Comparison of ENCODE assay signal across 18 cellular contexts in genomic region chr11:44963071-44963575, GRCh38. TPM values are rescaled to one million over a fixed set of nuclear protein-coding genes. Genes with fewer than 3 reads are reported as not detected.
DNase-seq lines count a peak whose midpoint lies in the region; ATAC-seq and TF ChIP-seq lines count a peak whose summit lies in the region.
"Had no signal": no experiment of that assay in that cellular context is flagged by ENCODE, and none has a peak within 500 bp of the region (broad histone marks: within the 10 kb centered on the region; RNA-seq: fewer than 3 reads in every experiment).

No MANE protein-coding gene starts in this region.

- H2AFZ ChIP-seq in SK-N-SH (ENCODE audit: low read depth): no peak overlapping the region
- 0 out of 2 replicates have a peak overlapping the region, but pooled peaks have one; percentile 14 for H2AFZ ChIP-seq in GM23338
- H2AFZ ChIP-seq in neural progenitor cell (replicated peaks): no peak overlapping the region
- H2AFZ ChIP-seq: GM23248 had no signal

- intact Hi-C loops in Panc1 (cut with micrococcal nuclease; ENCODE audit: unreplicated experiment): no loop called here

- H3K4me3 ChIP-seq in SK-N-SH (ENCODE audit: low read depth in 2 of 2, low read length in 1 of 2) (no peak overlapping the region), GM23338 (no peak overlapping the region), Panc1 (ENCODE audit: low read depth in 2 of 2, low read length in 2 of 2) (no peak overlapping the region), neural progenitor cell (no peak overlapping the region), brain microvascular endothelial cell (ENCODE audit: low read depth, low read length) (no peak overlapping the region)
- H3K4me3 ChIP-seq: GM23248 had no signal

- H3K27me3 Mint-ChIP-seq in GM23338 (ENCODE audit: insufficient read depth, low read depth, poor library complexity) (peaks cover 20% of the 10 kb centered on the region), neural progenitor cell (ENCODE audit: insufficient read depth, low read depth) (peaks cover 23% of the 10 kb centered on the region)

- WGBS in SK-N-SH (ENCODE audit: low lambda C conversion rate): 94% methylated on average over 6 of the region's 7 CpGs

- H3K9me2 ChIP-seq in SK-N-SH (no peaks in the 10 kb centered on the region), GM23338 (ENCODE audit: insufficient read depth) (no peaks in the 10 kb centered on the region)

- in situ Hi-C loops in Panc1 (cut with HindIII; ENCODE audit: low pct_unique_long_range_greater_than_20kb, low sequenced_read_pairs) (no loop called here), brain microvascular endothelial cell (cut with HindIII; ENCODE audit: low pct_ligation_motif_present, low sequenced_read_pairs) (no loop called here)

- H3F3A ChIP-seq in SK-N-SH (replicated peaks; ENCODE audit: insufficient read depth): no peaks in the 10 kb centered on the region
- peaks cover 8% of the 10 kb centered on the region for H3F3A ChIP-seq in GM23338 (replicated peaks; ENCODE audit: low read depth)
- H3F3A ChIP-seq in neural progenitor cell (ENCODE audit: low read depth): peaks cover 71% of the 10 kb centered on the region

- ATAC-seq in SK-N-SH treated with all-trans-retinoic acid at 6 μM for 48 hours (no peak), GM23338 (no peak), Panc1 (0 out of 2 replicates have a peak, but pooled peaks have one; percentile 23)

- TF ChIP-seq CTCF in SK-N-SH (IDR thresholded peaks at IDR 0.05) (no peak), GM23338 (conservative IDR thresholded peaks at IDR 0.05; ENCODE audit: low read depth in 2 of 2) (no peak), Panc1 (IDR thresholded peaks at IDR 0.05) (no peak), neural progenitor cell (IDR thresholded peaks at IDR 0.05) (no peak), brain microvascular endothelial cell (IDR thresholded peaks at IDR 0.05; ENCODE audit: low read depth, low read length, missing control alignments) (no peak)

- H3K36me3 Mint-ChIP-seq in GM23338 (ENCODE audit: low read depth) (no peaks in the 10 kb centered on the region), neural progenitor cell (no peaks in the 10 kb centered on the region)

- H3K4me1 Mint-ChIP-seq in GM23338 (peaks cover 51% of the 10 kb centered on the region), neural progenitor cell (peaks cover 46% of the 10 kb centered on the region)

- H4K20me1 ChIP-seq in SK-N-SH (ENCODE audit: insufficient read depth) (no peaks in the 10 kb centered on the region), GM23338 (replicated peaks; ENCODE audit: insufficient read depth) (no peaks in the 10 kb centered on the region), neural progenitor cell (ENCODE audit: low read depth) (no peaks in the 10 kb centered on the region)

- H3K4me1 ChIP-seq in SK-N-SH (ENCODE audit: control insufficient read depth in 1 of 2, insufficient read depth in 2 of 2, low read depth in 1 of 2, low read length in 1 of 2) (no peaks in the 10 kb centered on the region; a peak in 1 of 4 replicates), GM23338 (ENCODE audit: insufficient read depth) (peaks cover 56% of the 10 kb centered on the region), Panc1 (ENCODE audit: control insufficient read depth, insufficient read depth, low read length) (peaks cover 9% of the 10 kb centered on the region; the same call in 1 of the 2 replicates), neural progenitor cell (peaks cover 59% of the 10 kb centered on the region)

- no peak for TF ChIP-seq EP300 in SK-N-SH (IDR thresholded peaks at IDR 0.05; ENCODE audit: borderline replicate concordance in 1 of 2, low read depth in 1 of 2, low read length in 1 of 2)

- DNase-seq in SK-N-SH (peak; percentile 47), GM23338 (ENCODE audit: low spot score) (no peak), Panc1 (ENCODE audit: low read depth, low spot score) (no peak), neural progenitor cell (ENCODE audit: low spot score) (peak; percentile 50), LoVo (ENCODE audit: low spot score) (no peak), brain microvascular endothelial cell (no peak), NCI-H2227 (lab: John Stamatoyannopoulos, UW; ENCODE audit: unreplicated experiment) (no peak)
- DNase-seq: 8988T, GDM1, GM23248, NCI-H1092 treated with DMSO at 0.1 percent for 48 hours, NCI-H146, NCI-H2029 treated with DMSO at 0.1 percent for 48 hours, NCI-H2227 treated with DMSO at 0.1 percent for 48 hours, NCI-H526, SHP77 treated with DMSO at 0.1 percent for 48 hours, T-helper 1 cell had no signal

- no peak for TF ChIP-seq RAD21 in SK-N-SH (IDR thresholded peaks at IDR 0.05; ENCODE audit: low read length)

- H3K9me3 Mint-ChIP-seq in GM23338: no peaks in the 10 kb centered on the region; the same call in 2 of the 3 replicates
- no peaks in the 10 kb centered on the region for H3K9me3 Mint-ChIP-seq in neural progenitor cell

- H3K9ac ChIP-seq in SK-N-SH (no peak overlapping the region), neural progenitor cell (no peak overlapping the region)
- H3K9ac ChIP-seq: GM23248 had no signal

- no peak overlapping the region for H3K4me2 ChIP-seq in SK-N-SH
- 0 out of 2 replicates have a peak overlapping the region, but pooled peaks have one; percentile 32 for H3K4me2 ChIP-seq in GM23338
- peak overlapping the region; percentile 64 for H3K4me2 ChIP-seq in neural progenitor cell

- H3K27ac ChIP-seq in SK-N-SH (ENCODE audit: low read depth in 2 of 2, low read length in 1 of 2) (no peak overlapping the region), GM23338 (ENCODE audit: low read depth) (no peak overlapping the region), Panc1 (ENCODE audit: low read length) (no peak overlapping the region), neural progenitor cell (peak overlapping the region; percentile 98), brain microvascular endothelial cell (no peak overlapping the region)
- H3K27ac ChIP-seq: GM23248 had no signal

- POLR2A ChIA-PET in SK-N-SH (lab: Yijun Ruan, JAX) (no interaction called here), Panc1 (lab: Charles Lee) (no interaction called here)

- CTCF ChIA-PET in SK-N-SH (lab: Yijun Ruan, JAX): interaction anchor here (1.5 to 5.6 kb wide), 3 partner anchors 14 to 141 kb away, joined by 5 to 35 read pairs (median 8); no protein-coding TSS in a partner anchor
- CTCF ChIA-PET in Panc1 (lab: Charles Lee): no interaction called here

- no peak overlapping the region for H3K27ac Mint-ChIP-seq in GM23338
- H3K27ac Mint-ChIP-seq in neural progenitor cell: peak overlapping the region; percentile 37

- H3K9me3 ChIP-seq in SK-N-SH (no peaks in the 10 kb centered on the region), Panc1 (ENCODE audit: control insufficient read depth, insufficient read depth, low read depth, low read length) (no peaks in the 10 kb centered on the region), neural progenitor cell (ENCODE audit: low read depth) (no peaks in the 10 kb centered on the region)

- H3K4me3 Mint-ChIP-seq in GM23338 (no peak overlapping the region), neural progenitor cell (no peak overlapping the region)

- H3K79me2 ChIP-seq in SK-N-SH (ENCODE audit: insufficient read depth) (no peaks in the 10 kb centered on the region), GM23338 (replicated peaks; ENCODE audit: insufficient read depth) (no peaks in the 10 kb centered on the region), neural progenitor cell (ENCODE audit: low read depth) (no peaks in the 10 kb centered on the region)

- H3K36me3 ChIP-seq in SK-N-SH (replicated peaks in 1 of 2; ENCODE audit: control insufficient read depth in 1 of 2, insufficient read depth in 2 of 2, low read length in 1 of 2) (no peaks in the 10 kb centered on the region), GM23338 (ENCODE audit: insufficient read depth) (no peaks in the 10 kb centered on the region), Panc1 (ENCODE audit: control insufficient read depth, insufficient read depth, low read length) (no peaks in the 10 kb centered on the region), neural progenitor cell (no peaks in the 10 kb centered on the region), brain microvascular endothelial cell (replicated peaks) (no peaks in the 10 kb centered on the region)

- no TSS peak for BruUV-seq in Panc1 (replicated peaks; lab: Mats Ljungman, UMichigan)

- H3K27me3 ChIP-seq in SK-N-SH (ENCODE audit: insufficient read depth) (peaks cover 6% of the 10 kb centered on the region; the same call in 1 of the 2 replicates), GM23338 (ENCODE audit: insufficient read depth) (no peaks in the 10 kb centered on the region), Panc1 (ENCODE audit: control insufficient read depth, insufficient read depth, low read length) (no peaks in the 10 kb centered on the region), neural progenitor cell (no peaks in the 10 kb centered on the region), brain microvascular endothelial cell (replicated peaks) (no peaks in the 10 kb centered on the region)

TF ChIP-seq in SK-N-SH, 30 proteins besides CTCF, POLR2A, EP300 and RAD21 (continues in another document):
- TF ChIP-seq GABPA (IDR thresholded peaks at IDR 0.05; ENCODE audit: low read depth) (no peak), RFX5 (IDR thresholded peaks at IDR 0.05; ENCODE audit: low read length) (no peak), RCOR1 (IDR thresholded peaks at IDR 0.05; ENCODE audit: low read length) (no peak), ELF1 (IDR thresholded peaks at IDR 0.05) (no peak), POLR2AphosphoS5 (IDR thresholded peaks at IDR 0.05; ENCODE audit: low read depth, low read length) (no peak)

TF ChIP-seq in SK-N-SH treated with all-trans-retinoic acid at 6 μM for 48 hours, 23 proteins besides CTCF, POLR2A, EP300 and RAD21 (continues in another document):
- TF ChIP-seq ZNF8 (CRISPR knock-in tag; IDR thresholded peaks at IDR 0.05): no peak
- TF ChIP-seq PPARA (CRISPR knock-in tag; IDR thresholded peaks at IDR 0.05; ENCODE audit: borderline replicate concordance): no peak

TF ChIP-seq in GM23338, 12 proteins besides CTCF, POLR2A, EP300 and RAD21 (continues in another document):
- TF ChIP-seq STAT1 (IDR thresholded peaks at IDR 0.05; ENCODE audit: unreplicated experiment): no peak
- no peak for TF ChIP-seq ETS1 (IDR thresholded peaks at IDR 0.05)

RNA-seq across cellular contexts. Expression of gene TP53I11, which starts 12.4 kb away (rescaled TPM):
- polyA plus RNA-seq in SK-N-SH (2012; rRNA removed): 6.0 and 6.6 TPM in 2 replicates
- polyA plus RNA-seq in SK-N-SH (2012; cell fraction: cytosol; rRNA removed): 3.0 and 4.5 TPM in 2 replicates
- polyA plus RNA-seq in SK-N-SH (2012; cell fraction: nucleus; rRNA removed): 8.3 and 15.2 TPM in 2 replicates
- 33.4 and 43.9 TPM in 2 replicates for total RNA-seq in GM23338 (2014; rRNA removed; shearing (Covaris generic))
- 22.5 and 23.5 TPM in 2 replicates for polyA plus RNA-seq in GM23338 (2016; fragmentation: Nextera tagmentation; extraction: Ambion mirVana)
- 132 TPM for total RNA-seq in Panc1 (2021; ENCODE audit: unreplicated experiment)
- polyA plus RNA-seq in Panc1 (2012; ENCODE audit: insufficient read length): 179 TPM
- total RNA-seq in neural progenitor cell (ENCODE audit: low replicate concordance): 23.1 and 91.9 TPM in 2 replicates

Comparison
In these comparisons a context has a peak if more than half of its experiments do, and no peak if none do; other contexts are left out.
1. DNase-seq: peak in SK-N-SH (single experiment) and neural progenitor cell (single experiment); none in GM23338 (single experiment), Panc1 (single experiment), LoVo (single experiment), brain microvascular endothelial cell (single experiment) and NCI-H2227 (single experiment).